ENCODE assay signal across 8 cellular contexts in the genomic region with DNA sequence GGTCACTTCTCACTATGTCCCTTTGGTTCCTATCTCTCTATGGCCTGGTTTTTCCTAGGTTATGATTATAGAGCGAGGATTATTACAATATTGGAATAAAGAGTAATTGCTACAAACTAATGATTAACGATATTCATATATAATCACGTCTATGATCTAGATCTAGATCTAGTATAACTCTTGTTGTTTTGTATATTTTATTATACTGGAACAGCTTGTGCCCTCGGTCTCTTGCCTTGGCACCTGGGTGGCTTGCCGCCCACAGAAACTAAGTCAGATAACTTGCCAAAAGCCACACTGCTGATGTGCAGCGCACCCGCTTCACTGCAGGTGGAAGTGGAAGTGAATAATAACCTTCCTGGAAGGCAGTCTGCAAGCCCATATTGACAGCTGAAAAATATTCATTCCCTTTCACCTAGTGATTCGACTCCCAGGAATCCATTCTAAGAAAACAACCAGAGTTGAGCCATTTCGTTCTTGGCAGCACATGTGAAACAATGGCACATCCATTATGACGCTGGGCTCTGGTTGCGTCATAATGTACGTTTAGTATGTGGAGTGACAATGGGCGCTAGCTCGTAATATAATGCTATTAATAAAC. TPM values are rescaled to one million over a fixed set of nuclear protein-coding genes. Genes with fewer than 3 reads are reported as not detected.
DNase-seq lines count a peak whose midpoint lies in the region; ATAC-seq and TF ChIP-seq lines count a peak whose summit lies in the region.

No MANE protein-coding gene starts in this region.

- TF ChIP-seq CTCF in epithelial cell of proximal tubule (conservative IDR thresholded peaks at IDR 0.05; ENCODE audit: low read depth, low read length) = no peak
- TF ChIP-seq CTCF in natural killer cell (IDR thresholded peaks at IDR 0.05) = peak; percentile 44

- ATAC-seq in T-cell (replicated peaks in 1 of 4) (peak in 3 of 4 experiments; percentile 24 to 48 (median 28)), natural killer cell (peak in 1 of 3 donors; percentile 23), GM19324 (IDR thresholded peaks at IDR 0.05; ENCODE audit: low FRiP score, unreplicated experiment) (no peak), GM19463 (IDR thresholded peaks at IDR 0.05; ENCODE audit: unreplicated experiment) (no peak)

- peak overlapping the region; percentile 59 for H3K4me3 ChIP-seq in epithelial cell of proximal tubule (ENCODE audit: low read depth, low read length)

- H3K27me3 Mint-ChIP-seq in T-cell (peaks cover 0 to 3% of the 10 kb centered on the region in 2 donors), natural killer cell (ENCODE audit: low read depth in 2 of 2) (peaks cover 0 to 4% of the 10 kb centered on the region in 2 donors)

- H3K4me3 Mint-ChIP-seq in T-cell = peak overlapping the region; percentile 75 to 88 (median 86)
- H3K4me3 Mint-ChIP-seq in natural killer cell = peak overlapping the region; percentile 92

- CTCF ChIA-PET in T-cell (lab: Charles Lee) = interaction anchor here (0.6 to 0.9 kb wide), 5 partner anchors 14 to 857 kb away, joined by 3 to 5 read pairs (median 3); partner anchors contain the start of gene TEX261 (in 1 of the 2)

- H3K27ac Mint-ChIP-seq in T-cell (peak overlapping the region; percentile 81 to 82), natural killer cell (peak overlapping the region; percentile 90 to 94)

- POLR2A ChIA-PET in T-cell (lab: Charles Lee) = interaction anchor here in 1 of 2 donors (0.8 kb wide), 1 partner anchor 92 kb away, joined by 3 read pairs; no protein-coding TSS in a partner anchor

- DNase-seq in AG20443 (ENCODE audit: low spot score) (peak; percentile 67), HPDE6-E6E7 (ENCODE audit: extremely low spot score) (peak; percentile 33), T-cell (peak in 10 of 34 experiments; percentile 13 to 54 (median 32)), epithelial cell of proximal tubule (ENCODE audit: low read depth) (peak; percentile 45), natural killer cell (peak; percentile 20), hypothalamus (lab: John Stamatoyannopoulos, UW) (no peak)

- no peaks in the 10 kb centered on the region for H3K9me3 Mint-ChIP-seq in T-cell
- no peaks in the 10 kb centered on the region for H3K9me3 Mint-ChIP-seq in natural killer cell

- H3K36me3 Mint-ChIP-seq in T-cell (no peaks in the 10 kb centered on the region), natural killer cell (no peaks in the 10 kb centered on the region)

- H3K4me1 Mint-ChIP-seq in T-cell (peaks cover 15 to 20% (median 18%) of the 10 kb centered on the region in 3 donors), natural killer cell (peaks cover 21 to 22% of the 10 kb centered on the region in 2 donors)

- intact Hi-C loops in natural killer cell (cut with micrococcal nuclease) = loop anchor here (1.0 to 2.0 kb wide), 2 partner anchors 17 to 91 kb away; partner anchors contain the start of genes NAGK and TEX261

RNA-seq across cellular contexts. Expression of gene ANKRD53, which starts 0.7 kb away (rescaled TPM):
- under 1 TPM in 4 of 5 donors, not detected in 1; 0.20 to 0.88 (median 0.45) TPM for total RNA-seq in T-cell
- 0.58 and 0.75 TPM in 2 replicates for total RNA-seq in epithelial cell of proximal tubule
- total RNA-seq in natural killer cell = 1 to 10 TPM; 2.2 to 3.1 (median 2.5) TPM

RNA-seq across cellular contexts. Expression of gene TEX261, which starts 17.0 kb away (rescaled TPM):
- total RNA-seq in T-cell (10 to 100 TPM; 35.9 to 60.3 (median 48.1) TPM), epithelial cell of proximal tubule (12.3 and 39.6 TPM in 2 replicates), natural killer cell (10 to 100 TPM; 30.3 to 44.2 (median 43.2) TPM)

RNA-seq across cellular contexts. Expression of gene ATP6V1B1, which starts 42.0 kb away (rescaled TPM):
- total RNA-seq in T-cell (not detected), epithelial cell of proximal tubule (0.81 TPM in 1 of 2 replicates, not detected in the other), natural killer cell (not detected)

Comparison
In these comparisons a context has a peak if more than half of its experiments do, and no peak if none do; other contexts are left out.
1. DNase-seq: peak in AG20443 (single experiment), HPDE6-E6E7 (single experiment), epithelial cell of proximal tubule (single experiment) and natural killer cell (single experiment); none in hypothalamus (0 of 51).
2. ATAC-seq: peak in T-cell (3 of 4); none in GM19324 (single experiment) and GM19463 (single experiment).